Comparison of ENCODE assay signal across 23 cellular contexts in genomic region chr7:151240942-151241754, GRCh38. TPM values are rescaled to one million over a fixed set of nuclear protein-coding genes. Genes with fewer than 3 reads are reported as not detected.
DNase-seq lines count a peak whose midpoint lies in the region; ATAC-seq and TF ChIP-seq lines count a peak whose summit lies in the region.
"Had no signal": no experiment of that assay in that cellular context is flagged by ENCODE, and none has a peak within 500 bp of the region (broad histone marks: within the 10 kb centered on the region; RNA-seq: fewer than 3 reads in every experiment).

No MANE protein-coding gene starts in this region.

- H3K27me3 ChIP-seq in skeletal muscle tissue (ENCODE audit: control insufficient read depth in 3 of 3, insufficient read depth in 3 of 3, low read length in 3 of 3) = peaks cover 0 to 4% (median 0%) of the 10 kb centered on the region in 3 donors
- no peaks in the 10 kb centered on the region for H3K27me3 ChIP-seq in prostate gland (replicated peaks; ENCODE audit: insufficient read depth)

- H3K27ac Mint-ChIP-seq in activated naive CD4-positive, alpha-beta T cell treated with anti-CD3 and anti-CD28 coated beads, Interleukin-2, amount 10 ng/mL, durations not matched to agents 7 days and 5 days = peak overlapping the region; percentile 73
- H3K27ac Mint-ChIP-seq in brain = peak overlapping the region in 3 of 5 experiments; percentile 56 to 89 (median 58)
- H3K27ac Mint-ChIP-seq: activated naive CD8-positive, alpha-beta T cell had no signal

- H3K36me3 Mint-ChIP-seq in activated naive CD4-positive, alpha-beta T cell treated with anti-CD3 and anti-CD28 coated beads, Interleukin-2, amount 10 ng/mL, durations not matched to agents 7 days and 5 days = peaks cover 10% of the 10 kb centered on the region
- peaks cover 20% of the 10 kb centered on the region for H3K36me3 Mint-ChIP-seq in brain
- H3K36me3 Mint-ChIP-seq: activated naive CD8-positive, alpha-beta T cell had no signal

- H3K36me3 ChIP-seq in HEK293 (ENCODE audit: control insufficient read depth in 2 of 2, insufficient read depth in 1 of 2, low read length in 2 of 2) (peaks cover 3 to 69% of the 10 kb centered on the region in 2 experiments; a peak in 1 of 3 replicates), skeletal muscle tissue (ENCODE audit: control insufficient read depth in 3 of 3, insufficient read depth in 3 of 3, low read length in 3 of 3) (peaks cover 46 to 57% (median 50%) of the 10 kb centered on the region in 3 donors), prostate gland (peaks cover 2 to 5% of the 10 kb centered on the region in 2 donors)

- 88% methylated on average over 7 of the region's 7 CpGs for WGBS in prostate gland

- no peak for TF ChIP-seq POLR2A in prostate gland (IDR thresholded peaks at IDR 0.05)

- H3K4me1 ChIP-seq in HEK293 (ENCODE audit: control insufficient read depth, insufficient read depth, low read length) (no peaks in the 10 kb centered on the region), skeletal muscle tissue (ENCODE audit: control insufficient read depth in 3 of 3, insufficient read depth in 3 of 3, low read length in 3 of 3) (peaks cover 39 to 52% (median 51%) of the 10 kb centered on the region in 3 donors), prostate gland (replicated peaks) (no peaks in the 10 kb centered on the region)

- H3K27ac ChIP-seq in HEK293 (ENCODE audit: extremely low read depth, low read depth, low read length) = no peak overlapping the region
- no peak overlapping the region for H3K27ac ChIP-seq in skeletal muscle tissue (ENCODE audit: low read depth, low read length)
- H3K27ac ChIP-seq in prostate gland = no peak overlapping the region
- H3K27ac ChIP-seq: parathyroid adenoma, suprapubic skin, VCaP had no signal

- intact Hi-C loops in prostate gland (cut with DNase I) = no loop called here

- TF ChIP-seq CTCF in HEK293 (tag by site-specific recombination; IDR thresholded peaks at IDR 0.05) (no peak), brain (conservative IDR thresholded peaks at IDR 0.05) (no peak), prostate gland (IDR thresholded peaks at IDR 0.05) (no peak)

- CTCF ChIA-PET in activated naive CD4-positive, alpha-beta T cell treated with anti-CD3 and anti-CD28 coated beads, Interleukin-2, amount 10 ng/mL, durations not matched to agents 7 days and 5 days (lab: Charles Lee) = no interaction called here
- CTCF ChIA-PET in HEK293 (lab: Yijun Ruan, JAX) = interaction anchor here (0.7 kb wide), 1 partner anchor 57 kb away, joined by 3 read pairs; no protein-coding TSS in a partner anchor

- H3K27me3 Mint-ChIP-seq in activated naive CD4-positive, alpha-beta T cell treated with anti-CD3 and anti-CD28 coated beads, Interleukin-2, amount 10 ng/mL, durations not matched to agents 7 days and 5 days = peaks cover 16% of the 10 kb centered on the region
- no peaks in the 10 kb centered on the region for H3K27me3 Mint-ChIP-seq in brain
- H3K27me3 Mint-ChIP-seq: activated naive CD8-positive, alpha-beta T cell had no signal

- no peaks in the 10 kb centered on the region for H3K9me3 Mint-ChIP-seq in activated naive CD4-positive, alpha-beta T cell treated with anti-CD3 and anti-CD28 coated beads, Interleukin-2, amount 10 ng/mL, durations not matched to agents 7 days and 5 days
- H3K9me3 Mint-ChIP-seq in brain = no peaks in the 10 kb centered on the region
- H3K9me3 Mint-ChIP-seq: activated T-cell treated with anti-CD3 and anti-CD28 coated beads, Interleukin-2, amount 50 U/mL, for 4 hours; CD4-positive, alpha-beta memory T cell had no signal

- DNase-seq in activated naive CD4-positive, alpha-beta T cell treated with anti-CD3 and anti-CD28 coated beads, Interleukin-2, amount 10 ng/mL, durations not matched to agents 7 days and 5 days = no peak
- DNase-seq in activated naive CD4-positive, alpha-beta T cell treated with Interleukin-2 at 50 U/mL for 16 hours = no peak
- DNase-seq in prostate gland (ENCODE audit: low spot score) (no peak), GM03348 (ENCODE audit: low spot score) (no peak)
- DNase-seq: activated T-cell treated with anti-CD3 and anti-CD28 coated beads, Interleukin-2, amount 50 U/mL, for 4 hours; DMS79 treated with DMSO at 0.1 percent for 48 hours; Kasumi-1; NCI-H1092; NCI-H2081 treated with DMSO at 0.1 percent for 48 hours had no signal

- H3K4me1 Mint-ChIP-seq in activated naive CD4-positive, alpha-beta T cell treated with anti-CD3 and anti-CD28 coated beads, Interleukin-2, amount 10 ng/mL, durations not matched to agents 7 days and 5 days = peaks cover 28% of the 10 kb centered on the region
- peaks cover 42% of the 10 kb centered on the region for H3K4me1 Mint-ChIP-seq in brain

- H3K4me3 ChIP-seq in HEK293 (ENCODE audit: low read depth, low read length) (no peak overlapping the region), skeletal muscle tissue (ENCODE audit: low read length in 3 of 3) (no peak overlapping the region), prostate gland (no peak overlapping the region)
- H3K4me3 ChIP-seq: suprapubic skin had no signal

- no peak for ATAC-seq in HG02840 (IDR thresholded peaks at IDR 0.05; ENCODE audit: low FRiP score, unreplicated experiment)
- ATAC-seq: activated T-cell treated with anti-CD3 and anti-CD28 coated beads, Interleukin-2, amount 50 U/mL, for 4 hours had no signal

- H3K4me3 Mint-ChIP-seq in activated naive CD4-positive, alpha-beta T cell treated with anti-CD3 and anti-CD28 coated beads, Interleukin-2, amount 10 ng/mL, durations not matched to agents 7 days and 5 days = no peak overlapping the region
- no peak overlapping the region for H3K4me3 Mint-ChIP-seq in brain
- H3K4me3 Mint-ChIP-seq: activated naive CD8-positive, alpha-beta T cell; activated T-cell treated with anti-CD3 and anti-CD28 coated beads, Interleukin-2, amount 50 U/mL, for 4 hours; CD4-positive, alpha-beta memory T cell had no signal

- POLR2A ChIA-PET in HEK293 (lab: Yijun Ruan, JAX) = interaction anchor here (2.6 to 4.1 kb wide), 2 partner anchors 8 to 14 kb away, joined by 12 to 23 read pairs; partner anchors contain the start of genes ABCF2 and CHPF2

- peak overlapping the region in 2 of 3 donors; percentile 51 to 62 for H3K9ac ChIP-seq in skeletal muscle tissue (ENCODE audit: low read depth in 1 of 3, low read length in 3 of 3)
- H3K9ac ChIP-seq: parathyroid adenoma had no signal

- H3K9me3 ChIP-seq in HEK293 (ENCODE audit: control insufficient read depth, insufficient read depth, low read depth, low read length) = no peaks in the 10 kb centered on the region
- no peaks in the 10 kb centered on the region for H3K9me3 ChIP-seq in skeletal muscle tissue (ENCODE audit: control insufficient read depth in 3 of 3, low read length in 3 of 3)
- no peaks in the 10 kb centered on the region for H3K9me3 ChIP-seq in prostate gland
- H3K9me3 ChIP-seq: suprapubic skin had no signal

TF ChIP-seq in HEK293, 187 proteins besides CTCF, POLR2A, EP300 and RAD21:
- TF ChIP-seq ZNF155 (tag by site-specific recombination; IDR thresholded peaks at IDR 0.05) (no peak), PRDM10 (tag by site-specific recombination; IDR thresholded peaks at IDR 0.05) (peak; percentile 30; the same call in 1 of the 2 replicates)
TF ChIP-seq in HEK293: peak in this region for 1.

RNA-seq across cellular contexts. Expression of gene SMARCD3, which starts 7.3 kb away (rescaled TPM):
- polyA plus RNA-seq in brain (ENCODE audit: insufficient read depth, low read depth, low replicate concordance) = 42.2 TPM
- total RNA-seq in skeletal muscle tissue (101 TPM), prostate gland (100 to 1,000 TPM in 1 of 2 donors, 10 to 100 TPM in 1; 35.6 to 108 TPM)

RNA-seq across cellular contexts. Expression of gene CHPF2, which starts 8.9 kb away (rescaled TPM):
- 15.7 TPM for polyA plus RNA-seq in brain (ENCODE audit: insufficient read depth, low read depth, low replicate concordance)
- total RNA-seq in skeletal muscle tissue (16.2 TPM), prostate gland (10 to 100 TPM; 40.2 to 72.9 TPM)

RNA-seq across cellular contexts. Expression of gene ABCF2, which starts 14.1 kb away (rescaled TPM):
- polyA plus RNA-seq in brain (ENCODE audit: insufficient read depth, low read depth, low replicate concordance) = 38.1 TPM
- total RNA-seq in skeletal muscle tissue (20.9 TPM), prostate gland (10 to 100 TPM; 23.3 to 33.3 TPM)

RNA-seq across cellular contexts. Expression of gene H2BK1, which starts 30.9 kb away (rescaled TPM):
- not detected for polyA plus RNA-seq in brain (ENCODE audit: insufficient read depth, low read depth, low replicate concordance)
- not detected for total RNA-seq in skeletal muscle tissue
- 1 to 10 TPM in 1 of 2 donors, not detected in 1; 3.0 TPM for total RNA-seq in prostate gland
- total RNA-seq: activated T-cell treated with anti-CD3 and anti-CD28 coated beads, Interleukin-2, amount 50 U/mL, for 4 hours; endothelial cell of umbilical vein; lung microvascular endothelial cell; myocyte; NCI-H460; suprapubic skin had no signal
- polyA plus RNA-seq: CD4-positive, alpha-beta memory T cell; endothelial cell of umbilical vein had no signal

RNA-seq across cellular contexts. Expression of gene ASB10, which starts 54.1 kb away (rescaled TPM):
- polyA plus RNA-seq in brain (ENCODE audit: insufficient read depth, low read depth, low replicate concordance) = not detected
- 3.7 TPM for total RNA-seq in skeletal muscle tissue
- total RNA-seq in prostate gland = not detected
- total RNA-seq: activated T-cell treated with anti-CD3 and anti-CD28 coated beads, Interleukin-2, amount 50 U/mL, for 4 hours; CD4-positive, alpha-beta memory T cell; endothelial cell of umbilical vein; lung microvascular endothelial cell; NCI-H460; suprapubic skin; T-helper 1 cell treated with Interleukin-12 subunit alpha and Interleukin-12 subunit beta and Interleukin-4 antibody, amounts not matched to agents 30 ng/mL and 1 ng/mL, for 36 hours had no signal
- polyA plus RNA-seq: CD4-positive, alpha-beta memory T cell; endothelial cell of umbilical vein had no signal
